In genomic region chr2:189613077-189613636, GRCh38 we compare ENCODE assay signal across 1 cellular context.
A peak's percentile ranks its signal among the peaks of the same experiment; 100 is the strongest.
TF ChIP-seq lines count a peak whose summit lies in the region.

No MANE protein-coding gene starts in this region.

TF ChIP-seq in HepG2, 621 proteins besides CTCF, POLR2A, EP300 and RAD21 (continued from another document):
- TF ChIP-seq RERE (CRISPR knock-in tag; IDR thresholded peaks at IDR 0.05; ENCODE audit: low read depth) (no peak), SOX5 (CRISPR knock-in tag; IDR thresholded peaks at IDR 0.05; ENCODE audit: borderline replicate concordance) (peak; percentile 19; the same call in 1 of the 2 replicates), HNF4A (CRISPR knock-in tag; IDR thresholded peaks at IDR 0.05) (peak; percentile 32; the same call in 1 of the 2 replicates), MAFF (IDR thresholded peaks at IDR 0.05; ENCODE audit: low read depth, low read length) (peak; percentile 9; the same call in 1 of the 2 replicates), ZNF710 (CRISPR knock-in tag; IDR thresholded peaks at IDR 0.05; ENCODE audit: borderline replicate concordance) (0 out of 2 replicates have a peak, but pooled peaks have one; percentile 50), MAFG (CRISPR knock-in tag; IDR thresholded peaks at IDR 0.05) (no peak), HMG20A (CRISPR knock-in tag; IDR thresholded peaks at IDR 0.05; ENCODE audit: borderline replicate concordance) (peak; percentile 57; the same call in 1 of the 2 replicates), TCF7 (IDR thresholded peaks at IDR 0.05; ENCODE audit: low read depth) (peak; percentile 46; the same call in 1 of the 2 replicates), THRA (CRISPR knock-in tag; IDR thresholded peaks at IDR 0.05; ENCODE audit: borderline replicate concordance) (peak; percentile 60), MAFK (conservative IDR thresholded peaks at IDR 0.05 in 1 of 2, IDR thresholded peaks at IDR 0.05 in 1 of 2; ENCODE audit: low read length in 2 of 2) (0 out of 4 replicates have a peak, but pooled peaks of 1 of the 2 experiments have one; percentile 34), ZNF737 (CRISPR knock-in tag; IDR thresholded peaks at IDR 0.05; ENCODE audit: borderline replicate concordance) (no peak), CENPT (CRISPR knock-in tag; IDR thresholded peaks at IDR 0.05; ENCODE audit: low read depth) (no peak), ETV5 (CRISPR knock-in tag; IDR thresholded peaks at IDR 0.05; ENCODE audit: borderline replicate concordance) (peak; percentile 61; the same call in 1 of the 2 replicates), ZNF841 (CRISPR knock-in tag; IDR thresholded peaks at IDR 0.05; ENCODE audit: borderline replicate concordance) (no peak), ZMYM4 (CRISPR knock-in tag; IDR thresholded peaks at IDR 0.05) (0 out of 2 replicates have a peak, but pooled peaks have one; percentile 18), SALL1 (CRISPR knock-in tag; IDR thresholded peaks at IDR 0.05) (peak; percentile 33; the same call in 1 of the 2 replicates)
- TF ChIP-seq, protein P1, sequence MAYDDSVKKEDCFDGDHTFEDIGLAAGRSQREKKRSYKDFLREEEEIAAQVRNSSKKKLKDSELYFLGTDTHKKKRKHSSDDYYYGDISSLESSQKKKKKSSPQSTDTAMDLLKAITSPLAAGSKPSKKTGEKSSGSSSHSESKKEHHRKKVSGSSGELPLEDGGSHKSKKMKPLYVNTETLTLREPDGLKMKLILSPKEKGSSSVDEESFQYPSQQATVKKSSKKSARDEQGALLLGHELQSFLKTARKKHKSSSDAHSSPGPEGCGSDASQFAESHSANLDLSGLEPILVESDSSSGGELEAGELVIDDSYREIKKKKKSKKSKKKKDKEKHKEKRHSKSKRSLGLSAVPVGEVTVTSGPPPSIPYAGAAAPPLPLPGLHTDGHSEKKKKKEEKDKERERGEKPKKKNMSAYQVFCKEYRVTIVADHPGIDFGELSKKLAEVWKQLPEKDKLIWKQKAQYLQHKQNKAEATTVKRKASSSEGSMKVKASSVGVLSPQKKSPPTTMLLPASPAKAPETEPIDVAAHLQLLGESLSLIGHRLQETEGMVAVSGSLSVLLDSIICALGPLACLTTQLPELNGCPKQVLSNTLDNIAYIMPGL (CRISPR knock-in tag; IDR thresholded peaks at IDR 0.05; ENCODE audit: borderline replicate concordance in 1 of 2, low read depth in 1 of 2): no peak
